ENCODE assay signal across 8 cellular contexts in genomic region chr16:18969050-18969854, GRCh38. TPM values are rescaled to one million over a fixed set of nuclear protein-coding genes. Genes with fewer than 3 reads are reported as not detected.
DNase-seq lines count a peak whose midpoint lies in the region; ATAC-seq and TF ChIP-seq lines count a peak whose summit lies in the region.

No MANE protein-coding gene starts in this region.

- peak overlapping the region; percentile 3 for H2AFZ ChIP-seq in osteoblast (ENCODE audit: low read length)

- H3K27me3 ChIP-seq in osteoblast (ENCODE audit: insufficient read depth, low read length), result no peaks in the 10 kb centered on the region
- no peaks in the 10 kb centered on the region for H3K27me3 ChIP-seq in suprapubic skin

- no peaks in the 10 kb centered on the region for H3K36me3 ChIP-seq in osteoblast (ENCODE audit: insufficient read depth, low read length)
- no peaks in the 10 kb centered on the region for H3K36me3 ChIP-seq in suprapubic skin

- no peaks in the 10 kb centered on the region for H3K79me2 ChIP-seq in osteoblast (ENCODE audit: insufficient read depth, low read length)

- TF ChIP-seq POLR2A in suprapubic skin (IDR thresholded peaks at IDR 0.05), result no peak

- H3K9me3 ChIP-seq in osteoblast (ENCODE audit: low read depth, low read length) (no peaks in the 10 kb centered on the region), suprapubic skin (no peaks in the 10 kb centered on the region)

- TF ChIP-seq CTCF in osteoblast (IDR thresholded peaks at IDR 0.05; ENCODE audit: extremely low read depth, low read depth, low read length), result peak; percentile 93
- TF ChIP-seq CTCF in suprapubic skin (IDR thresholded peaks at IDR 0.05), result peak; percentile 83 to 87

- H3K4me1 ChIP-seq in osteoblast (ENCODE audit: insufficient read depth, low read length) (peaks cover 4% of the 10 kb centered on the region), suprapubic skin (peaks cover 4% of the 10 kb centered on the region)

- TF ChIP-seq EP300 in suprapubic skin (IDR thresholded peaks at IDR 0.05), result no peak

- H3K4me2 ChIP-seq in osteoblast (ENCODE audit: insufficient read depth, low read length), result peak overlapping the region; percentile 90

- H3K4me3 ChIP-seq in osteoblast (ENCODE audit: insufficient read depth, low read length) (peak overlapping the region; percentile 73), suprapubic skin (peak overlapping the region; percentile 32)

- DNase-seq in EH (ENCODE audit: low read depth) (peak; percentile 74), M059J (ENCODE audit: low read depth) (peak; percentile 70), SK-N-DZ (ENCODE audit: low spot score) (peak; percentile 83), globus pallidus (ENCODE audit: low spot score) (peak; percentile 85), osteoblast (ENCODE audit: insufficient read length, low spot score, missing footprints) (peak; percentile 92), suprapubic skin (ENCODE audit: low spot score in 2 of 2) (peak; percentile 90 to 95)
- DNase-seq in activated naive CD4-positive, alpha-beta T cell (lab: John Stamatoyannopoulos, UW), result peak; percentile 49 to 76 (median 70)

- H4K20me1 ChIP-seq in osteoblast (ENCODE audit: insufficient read depth, low read length), result no peaks in the 10 kb centered on the region

- 23% methylated on average over 18 of the region's 18 CpGs for WGBS in suprapubic skin

- no peak for ATAC-seq in HG03097 (IDR thresholded peaks at IDR 0.05; ENCODE audit: low FRiP score, unreplicated experiment)

- no peak overlapping the region for H3K27ac ChIP-seq in osteoblast (ENCODE audit: low read depth, low read length)
- no peak overlapping the region for H3K27ac ChIP-seq in suprapubic skin

RNA-seq across cellular contexts. Expression of gene TMC7, which starts 14.5 kb away (rescaled TPM):
- 0.20 and 0.71 TPM in 2 replicates for total RNA-seq in M059J (2014; rRNA removed; shearing (Covaris generic))
- polyA plus RNA-seq in SK-N-DZ (2014; cell fraction: cytosol; rRNA removed), result 0.53 and 1.6 TPM in 2 replicates
- 0.88 and 3.1 TPM in 2 replicates for polyA plus RNA-seq in SK-N-DZ (2014; cell fraction: nucleus; rRNA removed)
- total RNA-seq in osteoblast (1.1 and 1.5 TPM in 2 replicates), suprapubic skin (1 to 10 TPM in 2 of 4 donors, under 1 TPM in 2; 0.52 to 2.7 (median 1.6) TPM)

RNA-seq across cellular contexts. Expression of gene SMG1, which starts 43.0 kb away (rescaled TPM):
- 16.0 and 34.7 TPM in 2 replicates for total RNA-seq in M059J (2014; rRNA removed; shearing (Covaris generic))
- 14.4 and 18.9 TPM in 2 replicates for polyA plus RNA-seq in SK-N-DZ (2014; cell fraction: cytosol; rRNA removed)
- polyA plus RNA-seq in SK-N-DZ (2014; cell fraction: nucleus; rRNA removed), result 19.1 and 28.3 TPM in 2 replicates
- total RNA-seq in osteoblast (99.6 and 101 TPM in 2 replicates), suprapubic skin (100 to 1,000 TPM; 132 to 446 (median 158) TPM)
